8 cellular contexts compared by ENCODE assay signal in genomic region chr1:11934295-11935039, GRCh38.
A peak's percentile ranks its signal among the peaks of the same experiment; 100 is the strongest.
DNase-seq lines count a peak whose midpoint lies in the region; ATAC-seq and TF ChIP-seq lines count a peak whose summit lies in the region.

TSS of gene PLOD1 (plus strand) at chr1:11934717. CDS start at chr1:11934780, 63 bp downstream.

- ATAC-seq in GM19328 (IDR thresholded peaks at IDR 0.05; ENCODE audit: unreplicated experiment) (peak; percentile 89), HG03520 (IDR thresholded peaks at IDR 0.05; ENCODE audit: unreplicated experiment) (peak; percentile 74)

- H3K27ac ChIP-seq in C4-2B, result peak within 1 kb of the TSS; percentile 81

- TF ChIP-seq CTCF in C4-2B (conservative IDR thresholded peaks at IDR 0.05), result no peak

- DNase-seq in NK-92 (lab: John Stamatoyannopoulos, UW; ENCODE audit: unreplicated experiment), result peak; percentile 15
- DNase-seq in activated CD8-positive, alpha-beta memory T cell treated with anti-CD3 and anti-CD28 coated beads for 1 hour (ENCODE audit: extremely low read depth in 1 of 2, low read depth in 1 of 2), result peak; percentile 55 to 82
- peak; percentile 82 for DNase-seq in effector CD8-positive, alpha-beta T cell (lab: John Stamatoyannopoulos, UW)
- peak; percentile 87 for DNase-seq in medulla oblongata (ENCODE audit: extremely low spot score)
- peak; percentile 75 to 78 (median 75) for DNase-seq in stimulated activated CD4-positive, alpha-beta T cell treated with anti-CD3 and anti-CD28 coated beads, TNF-alpha, amount 100 ng/mL, for 4 hours (ENCODE audit: low read depth in 3 of 3)

Comparison
In these comparisons a context has a peak if more than half of its experiments do, and no peak if none do; other contexts are left out.
1. Peak in every context shown above with its lines: DNase-seq, ATAC-seq and H3K27ac ChIP-seq.
2. DNase-seq: peak in every context shown above with its lines; median percentile 87 in medulla oblongata; 82 in effector CD8-positive, alpha-beta T cell; 75 in stimulated activated CD4-positive, alpha-beta T cell treated with anti-CD3 and anti-CD28 coated beads, TNF-alpha, amount 100 ng/mL, for 4 hours; 68 in activated CD8-positive, alpha-beta memory T cell treated with anti-CD3 and anti-CD28 coated beads for 1 hour; 15 in NK-92.